8 cellular contexts compared by ENCODE assay signal in genomic region chr6:136923116-136923953, GRCh38. TPM values are rescaled to one million over a fixed set of nuclear protein-coding genes. Genes with fewer than 3 reads are reported as not detected.
DNase-seq lines count a peak whose midpoint lies in the region; ATAC-seq and TF ChIP-seq lines count a peak whose summit lies in the region.

No MANE protein-coding gene starts in this region.

- H3K4me3 Mint-ChIP-seq in central memory CD8-positive, alpha-beta T cell: peak overlapping the region; percentile 82

- no peak for ATAC-seq in central memory CD8-positive, alpha-beta T cell (replicated peaks; ENCODE audit: extremely low read depth, poor library complexity, severe bottlenecking)
- no peak for ATAC-seq in GM19452 (IDR thresholded peaks at IDR 0.05; ENCODE audit: unreplicated experiment)

- H3K4me2 ChIP-seq in osteoblast (ENCODE audit: insufficient read depth, low read length): no peak overlapping the region

- H3K27ac ChIP-seq in osteoblast (ENCODE audit: low read depth, low read length) (no peak overlapping the region), prostate gland (no peak overlapping the region)

- H4K20me1 ChIP-seq in osteoblast (ENCODE audit: insufficient read depth, low read length): no peaks in the 10 kb centered on the region

- no peak for TF ChIP-seq CTCF in osteoblast (IDR thresholded peaks at IDR 0.05; ENCODE audit: extremely low read depth, low read depth, low read length)
- no peak for TF ChIP-seq CTCF in prostate gland (IDR thresholded peaks at IDR 0.05)

- no peak for TF ChIP-seq POLR2A in prostate gland (IDR thresholded peaks at IDR 0.05)

- H3K79me2 ChIP-seq in osteoblast (ENCODE audit: insufficient read depth, low read length): no peaks in the 10 kb centered on the region

- no peaks in the 10 kb centered on the region for H3K9me3 Mint-ChIP-seq in central memory CD8-positive, alpha-beta T cell

- H3K4me3 ChIP-seq in osteoblast (ENCODE audit: insufficient read depth, low read length): no peak overlapping the region
- H3K4me3 ChIP-seq in prostate gland: no peak overlapping the region

- H3K27me3 ChIP-seq in osteoblast (ENCODE audit: insufficient read depth, low read length) (peaks cover 69% of the 10 kb centered on the region), prostate gland (replicated peaks; ENCODE audit: insufficient read depth) (peaks cover 16% of the 10 kb centered on the region)

- peak; percentile 81 for DNase-seq in DMS53 (lab: John Stamatoyannopoulos, UW)
- DNase-seq in NCI-H774 (lab: John Stamatoyannopoulos, UW): peak; percentile 70
- DNase-seq in central memory CD8-positive, alpha-beta T cell (ENCODE audit: low spot score in 2 of 2): no peak
- peak; percentile 71 for DNase-seq in osteoblast (ENCODE audit: insufficient read length, low spot score, missing footprints)
- no peak for DNase-seq in SHP77 (lab: John Stamatoyannopoulos, UW)
- no peak for DNase-seq in activated effector memory CD4-positive, alpha-beta T cell treated with anti-CD3 and anti-CD28 coated beads, Interleukin-2, amount 50 U/mL, for 16 hours
- no peak for DNase-seq in prostate gland (ENCODE audit: low spot score)

- peaks cover 72% of the 10 kb centered on the region for H3K27me3 Mint-ChIP-seq in central memory CD8-positive, alpha-beta T cell

- peaks cover 3% of the 10 kb centered on the region for H3K36me3 Mint-ChIP-seq in central memory CD8-positive, alpha-beta T cell (ENCODE audit: insufficient read depth)

- H3K36me3 ChIP-seq in osteoblast (ENCODE audit: insufficient read depth, low read length) (no peaks in the 10 kb centered on the region), prostate gland (no peaks in the 10 kb centered on the region)

- H2AFZ ChIP-seq in osteoblast (ENCODE audit: low read length): no peak overlapping the region

- intact Hi-C loops in prostate gland (cut with DNase I): no loop called here

- H3K4me1 ChIP-seq in osteoblast (ENCODE audit: insufficient read depth, low read length) (peaks cover 11% of the 10 kb centered on the region), prostate gland (replicated peaks) (peaks cover 11% of the 10 kb centered on the region)

- H3K27ac Mint-ChIP-seq in central memory CD8-positive, alpha-beta T cell (ENCODE audit: low read depth): no peak overlapping the region

- 15% methylated on average over 62 of the region's 65 CpGs for WGBS in prostate gland

- H3K9me3 ChIP-seq in osteoblast (ENCODE audit: low read depth, low read length) (no peaks in the 10 kb centered on the region), prostate gland (no peaks in the 10 kb centered on the region)

- peaks cover 32% of the 10 kb centered on the region for H3K4me1 Mint-ChIP-seq in central memory CD8-positive, alpha-beta T cell

RNA-seq across cellular contexts. Expression of gene SLC35D3, which starts 1.2 kb away (rescaled TPM):
- total RNA-seq in osteoblast (not detected in 2 replicates), prostate gland (under 1 TPM in 1 of 2 donors, not detected in 1; 0.23 TPM)

Comparison
In these comparisons a context has a peak if more than half of its experiments do, and no peak if none do; other contexts are left out.
1. DNase-seq: peak in DMS53 (single experiment), NCI-H774 (single experiment) and osteoblast (single experiment); none in central memory CD8-positive, alpha-beta T cell (0 of 2), SHP77 (0 of 2), activated effector memory CD4-positive, alpha-beta T cell treated with anti-CD3 and anti-CD28 coated beads, Interleukin-2, amount 50 U/mL, for 16 hours (single experiment) and prostate gland (single experiment).